20 cellular contexts compared by ENCODE assay signal in genomic region chrY:9041474-9041873, GRCh38.
DNase-seq lines count a peak whose midpoint lies in the region; ATAC-seq, FAIRE-seq and TF ChIP-seq lines count a peak whose summit lies in the region.
"Had no signal": no experiment of that assay in that cellular context is flagged by ENCODE, and none has a peak within 500 bp of the region (broad histone marks: within the 10 kb centered on the region; RNA-seq: fewer than 3 reads in every experiment).

No MANE protein-coding gene starts in this region.

- no peaks in the 10 kb centered on the region for H3K4me1 ChIP-seq in HepG2 (ENCODE audit: insufficient read depth, low read length)
- H3K4me1 ChIP-seq in right lobe of liver = no peaks in the 10 kb centered on the region
- H3K4me1 ChIP-seq in OCI-LY1 (ENCODE audit: insufficient read depth, low read length, severe bottlenecking) = no peaks in the 10 kb centered on the region
- no peaks in the 10 kb centered on the region for H3K4me1 ChIP-seq in upper lobe of right lung
- H3K4me1 ChIP-seq: BLaER1 treated with 17β-estradiol and CSF1 and Interleukin-3, amounts not matched to agents 10 nM and 100 nM had no signal

- in situ Hi-C loops in HepG2 (cut with HindIII; ENCODE audit: extremely low pct_ligation_motif_present, low pct_unique_long_range_greater_than_20kb) = no loop called here

- no TSS peak for BruUV-seq in HepG2 (replicated peaks; lab: Mats Ljungman, UMichigan)

- no peak for DNase-seq in HepG2 (ENCODE audit: low spot score)
- DNase-seq in right lobe of liver = no peak
- no peak for DNase-seq in epithelial cell of proximal tubule (ENCODE audit: low read depth)
- no peak for DNase-seq in upper lobe of right lung
- no peak for DNase-seq in erythroblast (lab: John Stamatoyannopoulos, UW)
- DNase-seq in NOMO-1 (lab: John Stamatoyannopoulos, UW; ENCODE audit: unreplicated experiment in 2 of 2) = no peak
- DNase-seq: Calu3; CD8-positive, alpha-beta T cell; DMS79 treated with DMSO at 0.1 percent for 48 hours; EL; GOT3; H7; HFFc6; IMR-90 had no signal

- H3K9me3 ChIP-seq in HepG2 (ENCODE audit: low read length) = no peaks in the 10 kb centered on the region
- no peaks in the 10 kb centered on the region for H3K9me3 ChIP-seq in right lobe of liver
- no peaks in the 10 kb centered on the region for H3K9me3 ChIP-seq in OCI-LY1 (ENCODE audit: low read length)
- H3K9me3 ChIP-seq in upper lobe of right lung = no peaks in the 10 kb centered on the region
- H3K9me3 ChIP-seq: BLaER1 treated with 17β-estradiol and CSF1 and Interleukin-3, amounts not matched to agents 10 nM and 100 nM had no signal

- intact Hi-C loops in HepG2 (cut with micrococcal nuclease; ENCODE audit: unreplicated experiment) (no loop called here), right lobe of liver (cut with DNase I) (no loop called here), upper lobe of right lung (cut with DNase I) (no loop called here)

- ATAC-seq in HepG2 (0 out of 3 replicates have a peak, but pooled peaks have one; percentile 38), right lobe of liver (no peak), upper lobe of right lung (no peak)
- ATAC-seq: CD8-positive, alpha-beta T cell; HCT116 had no signal

- H3K9me2 ChIP-seq in OCI-LY1 (ENCODE audit: low read depth, low read length) = no peaks in the 10 kb centered on the region

- TF ChIP-seq RAD21 in HepG2 (CRISPR knock-in tag; IDR thresholded peaks at IDR 0.05) = no peak

- H3K27me3 ChIP-seq in HepG2 (ENCODE audit: control insufficient read depth in 1 of 2, insufficient read depth in 2 of 2, low read length in 2 of 2) = no peaks in the 10 kb centered on the region
- no peaks in the 10 kb centered on the region for H3K27me3 ChIP-seq in right lobe of liver
- no peaks in the 10 kb centered on the region for H3K27me3 ChIP-seq in OCI-LY1 (ENCODE audit: insufficient read depth, low read length)
- H3K27me3 ChIP-seq in upper lobe of right lung = no peaks in the 10 kb centered on the region
- H3K27me3 ChIP-seq: BLaER1 treated with 17β-estradiol and CSF1 and Interleukin-3, amounts not matched to agents 10 nM and 100 nM had no signal

- H2AFZ ChIP-seq in HepG2 (ENCODE audit: low read length) = no peak overlapping the region
- H2AFZ ChIP-seq in OCI-LY1 (ENCODE audit: low read length) = no peak overlapping the region

- H3K27ac ChIP-seq in HepG2 (ENCODE audit: extremely low read length, insufficient read depth, low read length) = no peak overlapping the region
- H3K27ac ChIP-seq in right lobe of liver = no peak overlapping the region
- H3K27ac ChIP-seq in OCI-LY1 (ENCODE audit: low read depth, low read length, poor library complexity, severe bottlenecking) = no peak overlapping the region
- H3K27ac ChIP-seq in upper lobe of right lung = no peak overlapping the region
- H3K27ac ChIP-seq: BLaER1 treated with 17β-estradiol and CSF1 and Interleukin-3, amounts not matched to agents 10 nM and 100 nM; HL-60 had no signal

- CTCF ChIA-PET in HepG2 (lab: Yijun Ruan, JAX; ENCODE audit: low intra/inter-chr PET ratio, low total read pairs) = no interaction called here

- TF ChIP-seq CTCF in HepG2 (CRISPR knock-in tag; IDR thresholded peaks at IDR 0.05) (peak; percentile 24; the same call in 1 of the 2 replicates), right lobe of liver (IDR thresholded peaks at IDR 0.05) (no peak), OCI-LY1 (IDR thresholded peaks at IDR 0.05; ENCODE audit: low read length) (peak; percentile 30; the same call in 1 of the 2 replicates), epithelial cell of proximal tubule (conservative IDR thresholded peaks at IDR 0.05; ENCODE audit: low read depth, low read length) (peak; percentile 14), upper lobe of right lung (IDR thresholded peaks at IDR 0.05) (no peak)

- FAIRE-seq in HepG2 (lab: Jason Lieb, UNC) = no peak
- FAIRE-seq: GM12892, GM18507 had no signal

- POLR2A ChIA-PET in HepG2 (lab: Yijun Ruan, JAX) = no interaction called here

- WGBS in HepG2 (ENCODE audit: low lambda C conversion rate) = no CpG with 5 or more reads among the region's 3 CpGs
- no CpG with 5 or more reads among the region's 3 CpGs for WGBS in right lobe of liver (ENCODE audit: insufficient coverage, low coverage, low lambda C conversion rate, missing lambda C conversion rate)

- H3K4me2 ChIP-seq in HepG2 (ENCODE audit: low read depth, low read length) = no peak overlapping the region
- no peak overlapping the region for H3K4me2 ChIP-seq in OCI-LY1 (ENCODE audit: low read length)
- H3K4me2 ChIP-seq: BLaER1 treated with 17β-estradiol and CSF1 and Interleukin-3, amounts not matched to agents 10 nM and 100 nM had no signal

- H4K20me1 ChIP-seq in HepG2 (ENCODE audit: insufficient read depth, low read length) = no peaks in the 10 kb centered on the region
- H4K20me1 ChIP-seq in OCI-LY1 (ENCODE audit: insufficient read depth, low read length) = no peaks in the 10 kb centered on the region
- H4K20me1 ChIP-seq: BLaER1 treated with 17β-estradiol and CSF1 and Interleukin-3, amounts not matched to agents 10 nM and 100 nM had no signal

- H3K36me3 ChIP-seq in HepG2 (replicated peaks in 1 of 2; ENCODE audit: control insufficient read depth in 1 of 2, insufficient read depth in 2 of 2, low read length in 2 of 2) (no peaks in the 10 kb centered on the region), right lobe of liver (no peaks in the 10 kb centered on the region), OCI-LY1 (ENCODE audit: insufficient read depth, low read length) (no peaks in the 10 kb centered on the region), upper lobe of right lung (no peaks in the 10 kb centered on the region)
- H3K36me3 ChIP-seq: BLaER1 treated with 17β-estradiol and CSF1 and Interleukin-3, amounts not matched to agents 10 nM and 100 nM had no signal

- TF ChIP-seq POLR2A in HepG2 (IDR thresholded peaks at IDR 0.05; ENCODE audit: insufficient read depth in 1 of 2, low read depth in 2 of 2, low read length in 2 of 2) (no peak), right lobe of liver (IDR thresholded peaks at IDR 0.05) (no peak), erythroblast (IDR thresholded peaks at IDR 0.05; ENCODE audit: low read length) (no peak)

- H3K9ac ChIP-seq in HepG2 (ENCODE audit: insufficient read depth, low read depth, low read length) (no peak overlapping the region), OCI-LY1 (ENCODE audit: low read length) (no peak overlapping the region)
- H3K9ac ChIP-seq: BLaER1 treated with 17β-estradiol and CSF1 and Interleukin-3, amounts not matched to agents 10 nM and 100 nM had no signal

- no peak for TF ChIP-seq EP300 in HepG2 (IDR thresholded peaks at IDR 0.05; ENCODE audit: low read depth in 2 of 2, low read length in 2 of 2)
- no peak for TF ChIP-seq EP300 in HepG2 (CRISPR knock-in tag; IDR thresholded peaks at IDR 0.05; ENCODE audit: borderline replicate concordance)

- H3K4me3 ChIP-seq in HepG2 (replicated peaks in 1 of 3; ENCODE audit: insufficient read depth in 1 of 3, low read depth in 2 of 3, low read length in 3 of 3) = no peak overlapping the region
- H3K4me3 ChIP-seq in right lobe of liver = no peak overlapping the region
- no peak overlapping the region for H3K4me3 ChIP-seq in OCI-LY1 (ENCODE audit: low read depth, low read length, poor library complexity, severe bottlenecking)
- H3K4me3 ChIP-seq in epithelial cell of proximal tubule (ENCODE audit: low read depth, low read length) = no peak overlapping the region
- H3K4me3 ChIP-seq in upper lobe of right lung = no peak overlapping the region
- H3K4me3 ChIP-seq: BLaER1 treated with 17β-estradiol and CSF1 and Interleukin-3, amounts not matched to agents 10 nM and 100 nM had no signal

- no peaks in the 10 kb centered on the region for H3K79me2 ChIP-seq in HepG2 (ENCODE audit: insufficient read depth, low read length)
- no peaks in the 10 kb centered on the region for H3K79me2 ChIP-seq in OCI-LY1 (ENCODE audit: insufficient read depth, low read length)

- H3F3A ChIP-seq in OCI-LY1 (ENCODE audit: insufficient read depth, low read length) = no peaks in the 10 kb centered on the region

TF ChIP-seq in HepG2, 621 proteins besides CTCF, POLR2A, EP300 and RAD21:
- TF ChIP-seq STAG1 (CRISPR knock-in tag; IDR thresholded peaks at IDR 0.05) (peak; percentile 27; the same call in 1 of the 2 replicates), ZNF136 (CRISPR knock-in tag; IDR thresholded peaks at IDR 0.05; ENCODE audit: low read depth) (no peak), KDM1A (CRISPR knock-in tag; IDR thresholded peaks at IDR 0.05) (no peak)

Comparison
In these comparisons a context has a peak if more than half of its experiments do, and no peak if none do; other contexts are left out.
1. CTCF ChIP-seq: peak in HepG2 (single experiment), OCI-LY1 (single experiment) and epithelial cell of proximal tubule (single experiment); none in right lobe of liver (0 of 4) and upper lobe of right lung (single experiment).